In the genomic region with DNA sequence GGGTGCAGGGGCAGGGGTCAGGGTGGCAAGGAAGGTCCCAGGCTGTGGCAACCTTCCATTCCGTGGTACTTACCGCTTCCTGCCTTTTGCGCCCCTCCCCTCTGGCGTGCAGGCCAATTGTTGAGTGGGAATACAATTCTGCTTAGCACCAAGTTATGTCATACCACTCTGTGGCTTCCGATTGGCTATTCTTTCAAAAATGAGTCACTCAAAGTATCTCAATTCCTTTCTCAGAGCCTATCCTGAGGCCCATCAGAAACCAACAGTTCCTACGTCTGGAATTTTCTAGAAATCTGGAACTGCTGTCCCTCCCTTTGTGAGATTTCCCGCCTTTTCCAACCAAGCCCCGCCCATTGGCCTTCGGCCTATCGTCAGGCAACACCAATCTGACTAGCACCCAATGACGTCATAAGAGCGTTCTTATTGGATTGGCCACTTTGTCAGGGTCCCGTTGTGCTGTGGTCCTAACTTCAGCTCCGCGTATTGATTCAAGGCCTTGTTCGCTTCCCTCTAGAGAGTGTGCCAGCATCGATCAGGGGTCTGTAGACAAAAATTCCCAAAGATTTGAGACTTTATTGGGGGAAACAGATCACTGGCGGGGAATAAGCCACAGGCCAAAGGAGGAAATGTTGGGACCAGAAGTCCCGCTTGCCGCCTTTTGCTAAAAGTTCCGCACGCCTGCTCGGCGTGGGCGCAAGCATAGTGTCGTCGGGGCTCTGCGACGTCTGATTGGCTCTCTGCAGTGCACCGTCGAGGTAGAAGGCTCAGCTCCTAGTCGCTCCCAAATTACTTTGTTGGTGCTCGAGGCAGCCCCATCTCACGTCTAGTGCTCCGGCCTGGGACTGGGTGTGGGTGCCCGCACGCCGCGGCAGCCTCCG, we compare ENCODE assay signal across 8 cellular contexts. TPM values are rescaled to one million over a fixed set of nuclear protein-coding genes. Genes with fewer than 3 reads are reported as not detected.
A peak's percentile ranks its signal among the peaks of the same experiment; 100 is the strongest.
DNase-seq lines count a peak whose midpoint lies in the region; ATAC-seq and TF ChIP-seq lines count a peak whose summit lies in the region.

No MANE protein-coding gene starts in this region.

- H3K27me3 ChIP-seq in left lung = no peaks in the 10 kb centered on the region

- intact Hi-C loops in left lung (cut with DNase I) = no loop called here

- no peak for TF ChIP-seq CTCF in left lung (IDR thresholded peaks at IDR 0.05)

- DNase-seq in NCI-H146 (lab: John Stamatoyannopoulos, UW) (peak; percentile 49), NCI-H146 treated with DMSO at 0.1 percent for 48 hours (lab: John Stamatoyannopoulos, UW; ENCODE audit: unreplicated experiment) (no peak), NCI-H2196 (lab: John Stamatoyannopoulos, UW; ENCODE audit: unreplicated experiment) (peak; percentile 99), cerebellar nuclear complex (lab: John Stamatoyannopoulos, UW) (peak; percentile 58 to 66), left lung (peak; percentile 83 to 88)
- peak; percentile 76 to 77 for DNase-seq in activated CD4-positive, alpha-beta T cell treated with anti-CD3 and anti-CD28 coated beads for 24 hours (ENCODE audit: low read depth in 2 of 2)
- peak; percentile 66 to 85 (median 69) for DNase-seq in stimulated activated CD4-positive, alpha-beta T cell treated with anti-CD3 and anti-CD28 coated beads, TNF-alpha, amount 100 ng/mL, for 24 hours (ENCODE audit: low read depth in 3 of 3)

- no peak overlapping the region for H3K4me3 ChIP-seq in left lung

- H3K27ac ChIP-seq in left lung = peak overlapping the region; percentile 58 to 67

- ATAC-seq in HG02852 (IDR thresholded peaks at IDR 0.05; ENCODE audit: unreplicated experiment) = peak; percentile 70
- peak; percentile 91 for ATAC-seq in left lung

- H3K36me3 ChIP-seq in left lung = no peaks in the 10 kb centered on the region

- no peaks in the 10 kb centered on the region for H3K9me3 ChIP-seq in left lung

- H3K4me1 ChIP-seq in left lung = peaks cover 5 to 13% of the 10 kb centered on the region in 2 donors

RNA-seq across cellular contexts. Expression of a gene that starts 11.7 kb away (rescaled TPM):
- under 1 TPM; 0.29 to 0.73 TPM for total RNA-seq in left lung

RNA-seq across cellular contexts. Expression of a gene that starts 15.1 kb away (rescaled TPM):
- total RNA-seq in left lung = 1 to 10 TPM; 3.6 to 3.9 TPM

RNA-seq across cellular contexts. Expression of a gene that starts 23.9 kb away (rescaled TPM):
- 10 to 100 TPM in 1 of 2 donors, 1 to 10 TPM in 1; 8.9 to 10.5 TPM for total RNA-seq in left lung

RNA-seq across cellular contexts. Expression of a gene that starts 34.7 kb away (rescaled TPM):
- total RNA-seq in left lung = 1 to 10 TPM; 1.1 to 2.7 TPM

RNA-seq across cellular contexts. Expression of a gene that starts 41.8 kb away (rescaled TPM):
- total RNA-seq in left lung = 10 to 100 TPM; 21.3 to 27.5 TPM
